Comparison of ENCODE assay signal across 8 cellular contexts in the genomic region with DNA sequence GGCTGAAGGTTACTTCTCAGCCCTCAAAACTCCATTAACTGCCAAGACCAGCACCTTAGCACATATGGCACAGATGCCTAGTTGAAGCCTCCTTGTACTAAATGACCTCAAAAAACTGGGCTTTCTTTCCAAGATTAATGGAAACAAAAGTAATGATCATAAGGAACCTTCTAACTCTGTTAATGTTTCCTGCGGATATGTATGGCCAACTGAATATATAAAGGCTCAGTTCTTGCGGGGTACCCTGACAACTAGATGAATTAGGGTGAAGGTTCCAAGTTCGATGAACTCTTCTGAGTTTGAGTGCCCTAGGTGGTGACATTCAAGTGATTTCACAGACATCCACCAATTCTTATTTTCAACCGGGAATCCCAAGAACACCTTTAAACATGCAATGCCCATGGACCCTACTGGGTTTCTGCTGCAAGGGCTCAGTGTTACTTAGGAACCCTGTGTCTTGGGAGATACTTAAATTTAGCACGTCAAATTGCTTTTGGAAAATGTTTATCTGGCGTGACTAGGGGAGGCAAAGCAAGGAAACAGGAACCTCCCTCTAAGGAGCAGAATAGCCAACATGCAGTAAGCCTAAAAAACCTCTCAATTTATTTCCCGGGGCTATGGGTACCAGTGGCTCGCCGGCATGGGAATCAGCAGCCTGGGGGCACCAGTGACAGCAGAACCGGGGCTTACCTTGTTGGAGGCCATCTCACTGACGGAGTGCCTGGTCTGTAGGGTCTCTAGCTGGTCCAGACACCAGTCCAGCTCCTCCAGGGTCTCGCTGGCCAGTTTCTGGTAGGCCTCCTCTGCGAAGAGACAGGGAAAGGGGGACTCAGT.
DNase-seq lines count a peak whose midpoint lies in the region; ATAC-seq and TF ChIP-seq lines count a peak whose summit lies in the region.

No MANE protein-coding gene starts in this region.

- no peaks in the 10 kb centered on the region for H3K36me3 Mint-ChIP-seq in neural crest cell (ENCODE audit: low read depth)

- H3K4me3 ChIP-seq in Peyer's patch (peak overlapping the region; percentile 59 to 65 (median 62)), epithelial cell of esophagus (ENCODE audit: low read length) (peak overlapping the region; percentile 52)

- peaks cover 0 to 7% (median 0%) of the 10 kb centered on the region in 4 donors for H3K4me1 ChIP-seq in Peyer's patch

- DNase-seq in NOMO-1 treated with DMSO at 0.1 percent for 48 hours (lab: John Stamatoyannopoulos, UW; ENCODE audit: unreplicated experiment) = peak; percentile 4
- no peak for DNase-seq in NOMO-1 (lab: John Stamatoyannopoulos, UW; ENCODE audit: unreplicated experiment in 2 of 2)
- DNase-seq in Peyer's patch = peak in 1 of 3 donors; percentile 50
- no peak for DNase-seq in epithelial cell of esophagus (ENCODE audit: low read depth)
- DNase-seq in neural crest cell (ENCODE audit: low read depth, low spot score) = peak; percentile 4
- no peak for DNase-seq in NCI-H748 (lab: John Stamatoyannopoulos, UW; ENCODE audit: unreplicated experiment)
- no peak for DNase-seq in NCI-H1436 treated with DMSO at 0.1 percent for 48 hours (lab: John Stamatoyannopoulos, UW)

- no peaks in the 10 kb centered on the region for H3K9me3 Mint-ChIP-seq in neural crest cell

- TF ChIP-seq CTCF in Peyer's patch (IDR thresholded peaks at IDR 0.05) = no peak
- no peak for TF ChIP-seq CTCF in epithelial cell of esophagus (IDR thresholded peaks at IDR 0.05; ENCODE audit: insufficient read depth, low read depth, low read length, missing control alignments)
- no peak for TF ChIP-seq CTCF in neural crest cell (conservative IDR thresholded peaks at IDR 0.05)

- TF ChIP-seq POLR2A in Peyer's patch (IDR thresholded peaks at IDR 0.05) = no peak

- H3K36me3 ChIP-seq in Peyer's patch = no peaks in the 10 kb centered on the region

- ATAC-seq in GM21723 (IDR thresholded peaks at IDR 0.05; ENCODE audit: unreplicated experiment) = no peak

- no peak overlapping the region for H3K27ac Mint-ChIP-seq in neural crest cell (ENCODE audit: unreplicated experiment)

- H3K4me3 Mint-ChIP-seq in neural crest cell = peak overlapping the region; percentile 90

- peak overlapping the region; percentile 75 to 88 (median 82) for H3K27ac ChIP-seq in Peyer's patch

- H3K27me3 ChIP-seq in Peyer's patch = no peaks in the 10 kb centered on the region

- peaks cover 23% of the 10 kb centered on the region for H3K4me1 Mint-ChIP-seq in neural crest cell

- H3K27me3 Mint-ChIP-seq in neural crest cell (ENCODE audit: low read depth) = peaks cover 42% of the 10 kb centered on the region

- no peaks in the 10 kb centered on the region for H3K9me3 ChIP-seq in Peyer's patch

Comparison
In these comparisons a context has a peak if more than half of its experiments do, and no peak if none do; other contexts are left out.
1. DNase-seq: peak in NOMO-1 treated with DMSO at 0.1 percent for 48 hours (single experiment) and neural crest cell (single experiment); none in NOMO-1 (0 of 2), epithelial cell of esophagus (single experiment), NCI-H748 (single experiment) and NCI-H1436 treated with DMSO at 0.1 percent for 48 hours (single experiment).